Comparison of ENCODE assay signal across 8 cellular contexts in the genomic region with DNA sequence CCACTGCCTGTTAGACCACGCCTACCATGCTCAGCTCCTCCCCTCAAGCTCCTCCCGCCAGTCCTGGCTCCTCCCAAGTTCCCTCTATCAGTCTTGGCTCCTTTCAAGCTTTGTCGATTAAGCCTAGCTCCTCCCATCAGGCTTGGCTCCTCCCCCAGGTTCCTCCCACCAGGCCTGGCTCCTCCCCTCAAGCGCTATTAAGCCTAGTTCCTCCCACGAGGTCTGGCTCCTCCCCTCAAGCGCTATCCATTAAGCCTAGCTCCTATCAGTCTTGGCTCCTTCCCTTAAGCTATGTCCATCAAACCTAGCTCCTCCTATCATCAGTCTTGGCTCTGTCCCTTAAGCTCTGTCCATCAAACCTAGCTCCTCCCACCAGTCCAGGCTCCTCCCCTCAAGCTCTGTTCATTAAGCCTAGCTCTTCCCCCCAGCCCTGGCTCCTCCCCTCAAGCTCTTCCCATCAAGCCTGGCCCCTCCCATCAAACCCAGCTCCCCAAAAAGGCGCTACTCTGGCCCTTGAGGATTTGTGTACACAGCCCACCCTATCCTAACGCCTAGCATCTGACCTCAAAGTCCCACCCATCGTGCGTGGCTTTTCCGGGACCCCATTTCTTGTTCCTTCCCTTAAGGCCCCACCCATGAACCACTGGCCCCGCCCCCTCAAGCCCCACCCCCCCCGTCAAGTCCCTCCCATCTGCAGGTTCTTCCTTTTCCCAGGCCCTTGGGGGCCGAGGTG. TPM values are rescaled to one million over a fixed set of nuclear protein-coding genes. Genes with fewer than 3 reads are reported as not detected.
DNase-seq lines count a peak whose midpoint lies in the region; ATAC-seq and TF ChIP-seq lines count a peak whose summit lies in the region.

No MANE protein-coding gene starts in this region.

- TF ChIP-seq EP300 in suprapubic skin (IDR thresholded peaks at IDR 0.05) = no peak

- no peaks in the 10 kb centered on the region for H3K36me3 ChIP-seq in GM06990 (ENCODE audit: control insufficient read depth, insufficient read depth, low read length)
- no peaks in the 10 kb centered on the region for H3K36me3 ChIP-seq in MG63
- H3K36me3 ChIP-seq in suprapubic skin = peaks cover 28% of the 10 kb centered on the region

- H3K27ac ChIP-seq in suprapubic skin = no peak overlapping the region

- no peak overlapping the region for H3K27ac Mint-ChIP-seq in memory B cell

- H3K4me1 Mint-ChIP-seq in memory B cell = peaks cover 7% of the 10 kb centered on the region

- DNase-seq in GM06990 (ENCODE audit: extremely low read depth, insufficient read length) (peak; percentile 52), MG63 (peak; percentile 55), memory B cell (ENCODE audit: low spot score in 2 of 2) (peak in 1 of 2 donors; percentile 37), germinal center (ENCODE audit: low spot score) (no peak), COR-L47 (lab: John Stamatoyannopoulos, UW) (no peak), suprapubic skin (ENCODE audit: low spot score in 2 of 2) (no peak)
- peak; percentile 42 to 45 for DNase-seq in activated CD4-positive, alpha-beta T cell treated with anti-CD3 and anti-CD28 coated beads, Interleukin-2, amount 50 U/mL, for 48 hours

- ATAC-seq in memory B cell (ENCODE audit: low read depth) (peak; percentile 76), HG02571 (IDR thresholded peaks at IDR 0.05; ENCODE audit: unreplicated experiment) (no peak)

- H3K36me3 Mint-ChIP-seq in memory B cell = peaks cover 5% of the 10 kb centered on the region

- peaks cover 3% of the 10 kb centered on the region for H3K4me1 ChIP-seq in suprapubic skin

- no peaks in the 10 kb centered on the region for H3K27me3 ChIP-seq in GM06990 (replicated peaks; ENCODE audit: control insufficient read depth, insufficient read depth, low read length)
- H3K27me3 ChIP-seq in MG63 = peaks cover 84% of the 10 kb centered on the region
- peaks cover 16% of the 10 kb centered on the region for H3K27me3 ChIP-seq in suprapubic skin

- H3K9me3 ChIP-seq in MG63 (peaks cover 4% of the 10 kb centered on the region), suprapubic skin (no peaks in the 10 kb centered on the region)

- TF ChIP-seq CTCF in GM06990 (IDR thresholded peaks at IDR 0.05; ENCODE audit: insufficient read depth, low read length, poor library complexity, severe bottlenecking) (no peak), suprapubic skin (IDR thresholded peaks at IDR 0.05) (no peak)

- 76% methylated on average over 14 of the region's 14 CpGs for WGBS in suprapubic skin

- H3K27me3 Mint-ChIP-seq in memory B cell = peaks cover 27% of the 10 kb centered on the region

- no peak overlapping the region for H3K4me3 Mint-ChIP-seq in memory B cell

- H3K4me3 ChIP-seq in GM06990 (replicated peaks; ENCODE audit: low read depth, low read length) (no peak overlapping the region), MG63 (no peak overlapping the region), suprapubic skin (no peak overlapping the region)

- peaks cover 7% of the 10 kb centered on the region for H3K9me3 Mint-ChIP-seq in memory B cell

- no peak for TF ChIP-seq POLR2A in suprapubic skin (IDR thresholded peaks at IDR 0.05)

RNA-seq across cellular contexts. Expression of a gene that starts 10.0 kb away (rescaled TPM):
- 0.56 and 0.89 TPM in 2 replicates for total RNA-seq in MG63 (2014; rRNA removed; shearing (Covaris generic); ENCODE audit: low replicate concordance)
- total RNA-seq in suprapubic skin = 10 to 100 TPM; 60.5 to 82.7 (median 63.9) TPM

RNA-seq across cellular contexts. Expression of a gene that starts 23.7 kb away (rescaled TPM):
- total RNA-seq in MG63 (2014; rRNA removed; shearing (Covaris generic); ENCODE audit: low replicate concordance) = 71.0 and 115 TPM in 2 replicates
- 10 to 100 TPM; 45.1 to 68.2 (median 55.5) TPM for total RNA-seq in suprapubic skin

RNA-seq across cellular contexts. Expression of a gene that starts 23.9 kb away (rescaled TPM):
- 0.39 and 69.0 TPM in 2 replicates for total RNA-seq in MG63 (2014; rRNA removed; shearing (Covaris generic); ENCODE audit: low replicate concordance)
- total RNA-seq in suprapubic skin = 10 to 100 TPM; 11.4 to 17.4 (median 12.6) TPM

RNA-seq across cellular contexts. Expression of a gene that starts 27.9 kb away (rescaled TPM):
- total RNA-seq in MG63 (2014; rRNA removed; shearing (Covaris generic); ENCODE audit: low replicate concordance) = not detected in 2 replicates
- total RNA-seq in suprapubic skin = 1 to 10 TPM; 1.6 to 9.9 (median 1.6) TPM

RNA-seq across cellular contexts. Expression of a gene that starts 31.3 kb away (rescaled TPM):
- 3.5 TPM in 1 of 2 replicates, not detected in the other for total RNA-seq in MG63 (2014; rRNA removed; shearing (Covaris generic); ENCODE audit: low replicate concordance)
- 10 to 100 TPM; 41.2 to 88.7 (median 50.9) TPM for total RNA-seq in suprapubic skin

Comparison
In these comparisons a context has a peak if more than half of its experiments do, and no peak if none do; other contexts are left out.
1. DNase-seq: peak in GM06990 (single experiment), MG63 (single experiment) and activated CD4-positive, alpha-beta T cell treated with anti-CD3 and anti-CD28 coated beads, Interleukin-2, amount 50 U/mL, for 48 hours (2 of 2); none in germinal center (single experiment), COR-L47 (single experiment) and suprapubic skin (0 of 2).
2. RNA of a gene that starts 10.0 kb away (total RNA-seq): 60.5 to 82.7 TPM in suprapubic skin; 0.56 to 0.89 TPM in MG63; every median in the first group is over 10 times any median in the second.